In genomic region chr2:177164584-177165052, GRCh38 we compare ENCODE assay signal across 1 cellular context.
TF ChIP-seq lines count a peak whose summit lies in the region.

No MANE protein-coding gene starts in this region.

TF ChIP-seq in K562, 482 proteins besides CTCF, POLR2A, EP300 and RAD21 (continued from another document and continues in another):
- TF ChIP-seq RB1 (IDR thresholded peaks at IDR 0.05; ENCODE audit: low read depth): peak; percentile 86
- TF ChIP-seq RBM14 (IDR thresholded peaks at IDR 0.05; ENCODE audit: borderline replicate concordance, insufficient read depth, low read depth, low read length): no peak
- 0 out of 2 replicates have a peak, but pooled peaks have one; percentile 29 for TF ChIP-seq MTA2 (IDR thresholded peaks at IDR 0.05; ENCODE audit: low read depth)
- peak; percentile 8; the same call in 1 of the 2 replicates for TF ChIP-seq BHLHE40 (IDR thresholded peaks at IDR 0.05; ENCODE audit: low read length)
- 0 out of 2 replicates have a peak, but pooled peaks have one; percentile 19 for TF ChIP-seq MGA (IDR thresholded peaks at IDR 0.05)
- TF ChIP-seq KLF16 (IDR thresholded peaks at IDR 0.05): peak; percentile 80
- no peak for TF ChIP-seq ZC3H4 (CRISPR knock-in tag; IDR thresholded peaks at IDR 0.05; ENCODE audit: borderline replicate concordance)
- no peak for TF ChIP-seq POLR2AphosphoS2 (IDR thresholded peaks at IDR 0.05; ENCODE audit: low read length)
- no peak for TF ChIP-seq NUFIP1 (IDR thresholded peaks at IDR 0.05; ENCODE audit: partially characterized antibody)
- TF ChIP-seq ZNF512 (tag; IDR thresholded peaks at IDR 0.05): peak; percentile 44; the same call in 1 of the 2 replicates
- peak; percentile 9; the same call in 1 of the 2 replicates for TF ChIP-seq MTF1 (CRISPR knock-in tag; IDR thresholded peaks at IDR 0.05; ENCODE audit: borderline replicate concordance)
- 0 out of 2 replicates have a peak, but pooled peaks have one; percentile 4 for TF ChIP-seq C11orf30 (IDR thresholded peaks at IDR 0.05; ENCODE audit: low read depth)
- TF ChIP-seq ZNF589 (CRISPR knock-in tag; IDR thresholded peaks at IDR 0.05; ENCODE audit: low read depth): no peak
- peak; percentile 46; the same call in 1 of the 2 replicates for TF ChIP-seq ZNF668 (CRISPR knock-in tag; IDR thresholded peaks at IDR 0.05)
- TF ChIP-seq CC2D1A (IDR thresholded peaks at IDR 0.05): peak; percentile 95
- TF ChIP-seq JUN (IDR thresholded peaks at IDR 0.05; ENCODE audit: borderline replicate concordance, low read depth, low read length): peak; percentile 98
- TF ChIP-seq JUN (CRISPR knock-in tag; IDR thresholded peaks at IDR 0.05; ENCODE audit: borderline replicate concordance): no peak
- TF ChIP-seq MTA3 (IDR thresholded peaks at IDR 0.05; ENCODE audit: borderline replicate concordance): peak; percentile 53; the same call in 1 of the 2 replicates
- 0 out of 2 replicates have a peak, but pooled peaks have one; percentile 33 for TF ChIP-seq ZNF3 (CRISPR knock-in tag; IDR thresholded peaks at IDR 0.05)
- TF ChIP-seq FOXM1 (IDR thresholded peaks at IDR 0.05; ENCODE audit: low read depth): peak; percentile 71; the same call in 1 of the 2 replicates
- no peak for TF ChIP-seq FOXM1 (CRISPR knock-in tag; IDR thresholded peaks at IDR 0.05; ENCODE audit: low read depth)
- peak; percentile 73 for TF ChIP-seq PKNOX1 (IDR thresholded peaks at IDR 0.05)
- TF ChIP-seq ZNF431 (CRISPR knock-in tag; IDR thresholded peaks at IDR 0.05): no peak
- peak in 1 of 2 experiments; percentile 20; a peak in 1 of 4 replicates for TF ChIP-seq ZNF639 (CRISPR knock-in tag; conservative IDR thresholded peaks at IDR 0.05 in 1 of 2, IDR thresholded peaks at IDR 0.05 in 1 of 2)
- peak; percentile 38 for TF ChIP-seq L3MBTL2 (IDR thresholded peaks at IDR 0.05)
- TF ChIP-seq HDAC2 (IDR thresholded peaks at IDR 0.05): peak; percentile 24; the same call in 1 of the 2 replicates
- peak; percentile 43; the same call in 1 of the 2 replicates for TF ChIP-seq ELF1 (tag; IDR thresholded peaks at IDR 0.05)
- peak; percentile 78 for TF ChIP-seq CREB1 (IDR thresholded peaks at IDR 0.05)
- peak; percentile 52; the same call in 1 of the 2 replicates for TF ChIP-seq CREB1 (CRISPR knock-in tag; IDR thresholded peaks at IDR 0.05)
- 0 out of 4 replicates have a peak, but pooled peaks of 1 of the 2 experiments have one; percentile 42 for TF ChIP-seq HDAC1 (IDR thresholded peaks at IDR 0.05)
- TF ChIP-seq GATAD2B (IDR thresholded peaks at IDR 0.05; ENCODE audit: borderline replicate concordance): peak; percentile 94
- 0 out of 4 replicates have a peak, but pooled peaks of 1 of the 2 experiments have one; percentile 82 for TF ChIP-seq ZNF318 (IDR thresholded peaks at IDR 0.05; ENCODE audit: borderline replicate concordance in 1 of 2, low read depth in 1 of 2)
